ENCODE assay signal across 8 cellular contexts in the genomic region with DNA sequence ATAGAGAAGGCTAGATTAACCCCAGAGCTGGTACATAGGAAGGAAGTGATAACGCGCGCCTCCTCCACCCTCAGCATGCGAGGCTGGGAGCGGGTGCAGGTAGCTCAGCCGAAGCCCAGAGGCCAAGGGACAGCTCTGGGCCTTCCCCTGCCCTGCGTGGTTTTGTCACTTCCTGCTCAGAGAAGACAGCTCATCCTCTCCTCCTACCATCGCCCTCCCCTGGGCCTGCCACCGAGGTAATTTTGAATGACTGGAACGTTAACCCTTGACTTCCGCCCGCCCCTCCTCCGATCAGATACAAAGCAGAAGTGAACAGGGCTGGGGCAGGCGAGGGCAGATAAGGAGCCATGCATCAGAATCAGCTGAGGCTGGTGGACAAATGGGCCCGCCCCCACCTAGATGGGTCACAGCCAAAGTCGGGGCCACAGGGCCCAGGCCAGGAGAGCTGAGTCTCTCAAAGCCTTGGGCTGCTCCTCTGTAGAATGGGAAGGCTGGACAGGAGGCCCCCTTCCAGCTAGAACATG. TPM values are rescaled to one million over a fixed set of nuclear protein-coding genes. Genes with fewer than 3 reads are reported as not detected.
A peak's percentile ranks its signal among the peaks of the same experiment; 100 is the strongest.
DNase-seq lines count a peak whose midpoint lies in the region; ATAC-seq lines count a peak whose summit lies in the region.

No MANE protein-coding gene starts in this region.

- no peak overlapping the region for H2BK120ac ChIP-seq in neuronal stem cell (ENCODE audit: low read depth, low read length)

- no peak overlapping the region for H2BK5ac ChIP-seq in neuronal stem cell (ENCODE audit: low read length)

- no peaks in the 10 kb centered on the region for H3K79me1 ChIP-seq in neuronal stem cell (ENCODE audit: low read depth, low read length)

- H3K9me3 Mint-ChIP-seq in CD8-positive, alpha-beta memory T cell, result no peaks in the 10 kb centered on the region
- no peaks in the 10 kb centered on the region for H3K9me3 Mint-ChIP-seq in dendritic cell treated with granulocyte-macrophage colony-stimulating factor and Interleukin-4, amounts not matched to agents 40 ng/mL and 50 ng/mL, for 4 days

- no peaks in the 10 kb centered on the region for H3K27me3 ChIP-seq in CD8-positive, alpha-beta memory T cell (ENCODE audit: insufficient read depth, low read length, poor library complexity, severe bottlenecking)
- H3K27me3 ChIP-seq in neuronal stem cell (ENCODE audit: control insufficient read depth in 3 of 3, insufficient read depth in 3 of 3, low read depth in 1 of 3, low read length in 3 of 3) (peaks cover 0 to 22% (median 0%) of the 10 kb centered on the region in 3 experiments), aorta (ENCODE audit: control insufficient read depth in 1 of 2, insufficient read depth in 2 of 2, low read length in 1 of 2) (no peaks in the 10 kb centered on the region)

- intact Hi-C loops in dendritic cell treated with granulocyte-macrophage colony-stimulating factor and Interleukin-4, amounts not matched to agents 40 ng/mL and 50 ng/mL, for 4 days (cut with micrococcal nuclease), result no loop called here
- intact Hi-C loops in aorta (cut with DNase I), result no loop called here

- no peak overlapping the region for H3K23ac ChIP-seq in neuronal stem cell (ENCODE audit: low read depth, low read length, poor library complexity)

- POLR2A ChIA-PET in CD8-positive, alpha-beta memory T cell (lab: Charles Lee), result interaction anchor here (0.7 to 9.1 kb wide), 10 partner anchors 12 to 120 kb away, joined by 3 to 115 read pairs (median 3); no protein-coding TSS in a partner anchor

- H3K4me1 Mint-ChIP-seq in CD8-positive, alpha-beta memory T cell, result peaks cover 65 to 77% (median 68%) of the 10 kb centered on the region in 3 donors
- H3K4me1 Mint-ChIP-seq in dendritic cell treated with granulocyte-macrophage colony-stimulating factor and Interleukin-4, amounts not matched to agents 40 ng/mL and 50 ng/mL, for 4 days (ENCODE audit: low read depth), result peaks cover 83% of the 10 kb centered on the region

- H3K9ac ChIP-seq in neuronal stem cell (ENCODE audit: low read depth, low read length, poor library complexity), result no peak overlapping the region

- no peaks in the 10 kb centered on the region for H3K9me3 ChIP-seq in CD8-positive, alpha-beta memory T cell (ENCODE audit: low read length)
- H3K9me3 ChIP-seq in neuronal stem cell (replicated peaks in 1 of 2; ENCODE audit: control insufficient read depth in 2 of 2, insufficient read depth in 1 of 2, low read depth in 1 of 2, low read length in 2 of 2) (no peaks in the 10 kb centered on the region), aorta (ENCODE audit: control insufficient read depth, low read length) (no peaks in the 10 kb centered on the region)

- peak overlapping the region; percentile 48 for H2AK5ac ChIP-seq in neuronal stem cell (ENCODE audit: low read depth, low read length)

- peaks cover 29% of the 10 kb centered on the region for H3K36me3 ChIP-seq in CD8-positive, alpha-beta memory T cell (ENCODE audit: insufficient read depth, low read length)
- no peaks in the 10 kb centered on the region for H3K36me3 ChIP-seq in neuronal stem cell (replicated peaks in 1 of 2; ENCODE audit: control insufficient read depth in 2 of 2, insufficient read depth in 2 of 2, low read length in 2 of 2)
- no peaks in the 10 kb centered on the region for H3K36me3 ChIP-seq in aorta (ENCODE audit: control insufficient read depth in 1 of 2, insufficient read depth in 2 of 2, low read length in 1 of 2)

- peak overlapping the region; percentile 100 for H3K4me3 ChIP-seq in CD8-positive, alpha-beta memory T cell (ENCODE audit: low read length)
- H3K4me3 ChIP-seq in neuronal stem cell (ENCODE audit: low read length in 2 of 2) (no peak overlapping the region), aorta (ENCODE audit: low read length in 2 of 2) (no peak overlapping the region)

- H3K27ac ChIP-seq in CD8-positive, alpha-beta memory T cell (ENCODE audit: low read depth, low read length), result peak overlapping the region; percentile 91
- H3K27ac ChIP-seq in neuronal stem cell (replicated peaks; ENCODE audit: low read length) (no peak overlapping the region), aorta (ENCODE audit: low read depth in 1 of 2, low read length in 2 of 2) (no peak overlapping the region)

- H3K4me2 ChIP-seq in neuronal stem cell (ENCODE audit: insufficient read depth, low read length, poor library complexity, severe bottlenecking), result no peak overlapping the region

- peak overlapping the region; percentile 79 to 100 (median 98) for H3K27ac Mint-ChIP-seq in CD8-positive, alpha-beta memory T cell
- peak overlapping the region; percentile 75 for H3K27ac Mint-ChIP-seq in dendritic cell treated with granulocyte-macrophage colony-stimulating factor and Interleukin-4, amounts not matched to agents 40 ng/mL and 50 ng/mL, for 4 days

- no peak overlapping the region for H4K91ac ChIP-seq in neuronal stem cell (ENCODE audit: low read depth, low read length, poor library complexity)

- H4K8ac ChIP-seq in neuronal stem cell (ENCODE audit: low read depth, low read length), result no peak overlapping the region

- H3K4ac ChIP-seq in neuronal stem cell (ENCODE audit: low read length), result no peak overlapping the region

- CTCF ChIA-PET in CD8-positive, alpha-beta memory T cell (lab: Charles Lee), result interaction anchor here (0.7 to 13.1 kb wide), 19 partner anchors 10 to 214 kb away, joined by 3 to 233 read pairs (median 5); no protein-coding TSS in a partner anchor

- no peak overlapping the region for H2BK15ac ChIP-seq in neuronal stem cell (ENCODE audit: low read length)

- H3K4me1 ChIP-seq in CD8-positive, alpha-beta memory T cell (ENCODE audit: insufficient read depth, low read length), result peaks cover 66% of the 10 kb centered on the region
- H3K4me1 ChIP-seq in neuronal stem cell (ENCODE audit: control insufficient read depth in 2 of 2, insufficient read depth in 1 of 2, low read depth in 1 of 2, low read length in 2 of 2), result peaks cover 8 to 9% of the 10 kb centered on the region in 2 donors
- H3K4me1 ChIP-seq in aorta (ENCODE audit: control insufficient read depth in 1 of 2, insufficient read depth in 2 of 2, low read length in 2 of 2), result no peaks in the 10 kb centered on the region

- peak overlapping the region; percentile 74 for H3K18ac ChIP-seq in neuronal stem cell (ENCODE audit: low read length)

- H3K14ac ChIP-seq in neuronal stem cell (ENCODE audit: low read length), result no peak overlapping the region

- WGBS in neuronal stem cell (ENCODE audit: extremely low coverage in 2 of 2, insufficient read length in 2 of 2, insufficient replicate concordance in 1 of 2), 2 donors, result no CpG with 5 or more reads among the region's 16 CpGs
- WGBS in aorta, 2 donors, result 35 to 48% methylated on average over 16 of the region's 16 CpGs

- ATAC-seq in GM21526 (IDR thresholded peaks at IDR 0.05; ENCODE audit: low FRiP score, unreplicated experiment) (peak; percentile 44), aorta (ENCODE audit: low FRiP score) (peak; percentile 60)

- H3K36me3 Mint-ChIP-seq in CD8-positive, alpha-beta memory T cell, result peaks cover 6 to 55% (median 9%) of the 10 kb centered on the region in 3 donors
- H3K36me3 Mint-ChIP-seq in dendritic cell treated with granulocyte-macrophage colony-stimulating factor and Interleukin-4, amounts not matched to agents 40 ng/mL and 50 ng/mL, for 4 days (ENCODE audit: low read depth), result peaks cover 50% of the 10 kb centered on the region

- peak; percentile 80 to 94 (median 85) for DNase-seq in CD8-positive, alpha-beta memory T cell
- DNase-seq in KG1 (lab: John Stamatoyannopoulos, UW) (peak; percentile 81), neuronal stem cell (ENCODE audit: low spot score) (no peak), aorta (peak in 1 of 2 donors; percentile 81), H4 (ENCODE audit: low spot score) (no peak)
- DNase-seq in activated CD4-positive, alpha-beta T cell treated with anti-CD3 and anti-CD28 coated beads for 1 hour, result peak; percentile 87

- H2BK12ac ChIP-seq in neuronal stem cell (ENCODE audit: low read length), result no peak overlapping the region

- H3K4me3 Mint-ChIP-seq in CD8-positive, alpha-beta memory T cell, result peak overlapping the region; percentile 88 to 98 (median 93)
- peak overlapping the region; percentile 87 for H3K4me3 Mint-ChIP-seq in dendritic cell treated with granulocyte-macrophage colony-stimulating factor and Interleukin-4, amounts not matched to agents 40 ng/mL and 50 ng/mL, for 4 days

- H3K27me3 Mint-ChIP-seq in CD8-positive, alpha-beta memory T cell, result no peaks in the 10 kb centered on the region
- no peaks in the 10 kb centered on the region for H3K27me3 Mint-ChIP-seq in dendritic cell treated with granulocyte-macrophage colony-stimulating factor and Interleukin-4, amounts not matched to agents 40 ng/mL and 50 ng/mL, for 4 days

- peak overlapping the region; percentile 90 for H2AFZ ChIP-seq in neuronal stem cell (ENCODE audit: low read length)

RNA-seq across cellular contexts. Expression of a gene that starts 1.6 kb away (rescaled TPM):
- total RNA-seq in CD8-positive, alpha-beta memory T cell, result 100 to 1,000 TPM; 433 to 452 TPM
- 1,206 TPM for polyA plus RNA-seq in CD8-positive, alpha-beta memory T cell
- 1.2 TPM for polyA plus RNA-seq in neuronal stem cell (2013, experiment 1 of 2)
- polyA plus RNA-seq in neuronal stem cell (2013, experiment 2 of 2), result 1.1 TPM
- total RNA-seq in aorta, result 10 to 100 TPM; 16.8 to 19.8 TPM
- 10 to 100 TPM in 1 of 2 donors, 1 to 10 TPM in 1; 3.6 to 14.5 TPM for polyA plus RNA-seq in aorta
- 15.5 and 20.9 TPM in 2 replicates for total RNA-seq in H4 (2014; rRNA removed; shearing (Covaris generic))

RNA-seq across cellular contexts. Expression of a gene that starts 30.2 kb away (rescaled TPM):
- under 1 TPM; 0.24 to 0.62 TPM for total RNA-seq in CD8-positive, alpha-beta memory T cell
- 0.59 TPM for polyA plus RNA-seq in CD8-positive, alpha-beta memory T cell
- polyA plus RNA-seq in neuronal stem cell (2013, experiment 1 of 2), result 0.22 TPM
- polyA plus RNA-seq in neuronal stem cell (2013, experiment 2 of 2), result 0.28 TPM
- total RNA-seq in aorta, result not detected
- polyA plus RNA-seq in aorta, result not detected
- not detected in 2 replicates for total RNA-seq in H4 (2014; rRNA removed; shearing (Covaris generic))

RNA-seq across cellular contexts. Expression of a gene that starts 39.9 kb away (rescaled TPM):
- 10 to 100 TPM; 23.1 to 24.7 TPM for total RNA-seq in CD8-positive, alpha-beta memory T cell
- 80.2 TPM for polyA plus RNA-seq in CD8-positive, alpha-beta memory T cell
- polyA plus RNA-seq in neuronal stem cell (2013, experiment 1 of 2), result not detected
- not detected for polyA plus RNA-seq in neuronal stem cell (2013, experiment 2 of 2)
- 10 to 100 TPM; 28.2 to 68.7 TPM for total RNA-seq in aorta
- polyA plus RNA-seq in aorta, result 10 to 100 TPM in 1 of 2 donors, 1 to 10 TPM in 1; 4.5 to 15.9 TPM
- 0.08 TPM in 1 of 2 replicates, not detected in the other for total RNA-seq in H4 (2014; rRNA removed; shearing (Covaris generic))

RNA-seq across cellular contexts. Expression of a gene that starts 54.4 kb away (rescaled TPM):
- total RNA-seq in CD8-positive, alpha-beta memory T cell, result 1 to 10 TPM; 3.6 to 4.3 TPM
- 1.8 TPM for polyA plus RNA-seq in CD8-positive, alpha-beta memory T cell
- 17.0 TPM for polyA plus RNA-seq in neuronal stem cell (2013, experiment 1 of 2)
- polyA plus RNA-seq in neuronal stem cell (2013, experiment 2 of 2), result 18.2 TPM
- 1 to 10 TPM; 2.4 to 7.0 TPM for total RNA-seq in aorta
- 10 to 100 TPM in 1 of 2 donors, 1 to 10 TPM in 1; 3.1 to 11.9 TPM for polyA plus RNA-seq in aorta
- 4.9 and 6.3 TPM in 2 replicates for total RNA-seq in H4 (2014; rRNA removed; shearing (Covaris generic))

Comparison
In these comparisons a context has a peak if more than half of its experiments do, and no peak if none do; other contexts are left out.
1. DNase-seq: peak in CD8-positive, alpha-beta memory T cell (5 of 5), KG1 (single experiment) and activated CD4-positive, alpha-beta T cell treated with anti-CD3 and anti-CD28 coated beads for 1 hour (single experiment); none in neuronal stem cell (single experiment) and H4 (single experiment).
2. RNA of a gene that starts 1.6 kb away (total RNA-seq): 433 to 452 TPM in CD8-positive, alpha-beta memory T cell; 15.5 to 20.9 TPM in H4 and 16.8 to 19.8 TPM in aorta; every median in the first group is over 10 times any median in the second.
3. RNA of a gene that starts 39.9 kb away (total RNA-seq): 28.2 to 68.7 TPM in aorta and 23.1 to 24.7 TPM in CD8-positive, alpha-beta memory T cell; 0.08 TPM in H4; every median in the first group is over 10 times any median in the second.